Comparison of ENCODE assay signal across 26 cellular contexts in the genomic region with DNA sequence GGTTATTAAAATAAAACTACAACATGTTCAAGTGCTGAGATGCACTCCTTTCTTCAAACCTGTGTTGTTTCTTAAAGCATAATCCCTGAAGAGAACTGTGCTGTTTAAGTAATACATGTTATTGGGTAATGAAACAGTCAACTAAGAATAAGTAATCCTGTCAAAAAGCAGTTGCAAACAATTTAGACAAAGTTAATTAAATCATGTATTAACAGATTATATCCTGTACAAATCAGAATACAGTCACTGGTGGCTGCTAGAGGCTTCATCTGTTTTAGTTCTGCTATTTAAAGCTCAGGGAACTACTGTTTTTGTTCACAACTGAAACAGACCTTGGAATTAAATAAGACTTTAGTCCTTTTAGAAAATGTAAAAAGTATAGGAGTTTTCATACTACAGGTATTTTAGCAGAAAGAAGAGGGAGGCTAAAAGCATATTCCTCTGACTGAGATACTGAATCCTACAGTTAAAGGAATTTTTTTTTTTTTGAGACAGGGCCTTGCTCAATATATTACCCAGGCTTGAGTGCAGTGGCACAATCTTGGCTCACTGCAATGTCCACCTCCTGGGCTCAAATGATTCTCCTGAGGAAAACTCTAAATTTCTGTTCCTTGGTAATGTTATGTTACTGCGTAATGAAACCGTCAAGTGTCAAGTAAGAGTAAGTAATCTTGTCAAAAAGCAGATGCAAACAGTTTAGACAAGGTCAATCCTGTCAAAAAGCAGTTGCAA. TPM values are rescaled to one million over a fixed set of nuclear protein-coding genes. Genes with fewer than 3 reads are reported as not detected.
DNase-seq lines count a peak whose midpoint lies in the region; ATAC-seq, FAIRE-seq and TF ChIP-seq lines count a peak whose summit lies in the region.
"Had no signal": no experiment of that assay in that cellular context is flagged by ENCODE, and none has a peak within 500 bp of the region (broad histone marks: within the 10 kb centered on the region; RNA-seq: fewer than 3 reads in every experiment).

No MANE protein-coding gene starts in this region.

- H2BK12ac ChIP-seq in mesenchymal stem cell (ENCODE audit: low read length in 2 of 2) = no peak overlapping the region

- H3K9ac ChIP-seq in PC-3 (ENCODE audit: low read length) = peak overlapping the region; percentile 38
- no peak overlapping the region for H3K9ac ChIP-seq in mesenchymal stem cell (ENCODE audit: low read length)

- H3K18ac ChIP-seq in mesenchymal stem cell (ENCODE audit: low read depth in 1 of 2, low read length in 2 of 2) = no peak overlapping the region

- no peaks in the 10 kb centered on the region for H3K27me3 ChIP-seq in PC-3 (ENCODE audit: low read length)
- no peaks in the 10 kb centered on the region for H3K27me3 ChIP-seq in mesenchymal stem cell (ENCODE audit: control insufficient read depth in 1 of 2, insufficient read depth in 1 of 2, low read length in 2 of 2)
- no peaks in the 10 kb centered on the region for H3K27me3 ChIP-seq in GM23338 (ENCODE audit: insufficient read depth)
- H3K27me3 ChIP-seq: ascending aorta, BE2C, dorsolateral prefrontal cortex, stomach, transverse colon had no signal

- POLR2A ChIA-PET in PC-3 (lab: Charles Lee; ENCODE audit: unreplicated experiment) = interaction anchor here (0.6 kb wide), 1 partner anchor 104 kb away, joined by 3 read pairs; no protein-coding TSS in a partner anchor

- ATAC-seq in PC-3 (no peak), HG02588 (IDR thresholded peaks at IDR 0.05; ENCODE audit: unreplicated experiment) (no peak), GM23338 (no peak)
- ATAC-seq: left colon had no signal

- H4K20me1 ChIP-seq in PC-3 (ENCODE audit: low read length) = peaks cover 8% of the 10 kb centered on the region; the same call in 1 of the 2 replicates
- H4K20me1 ChIP-seq in GM23338 (replicated peaks; ENCODE audit: insufficient read depth) = peaks cover 10% of the 10 kb centered on the region

- H3K27ac ChIP-seq in PC-3 (ENCODE audit: low read length) = peak overlapping the region; percentile 75
- peak overlapping the region; percentile 55 for H3K27ac ChIP-seq in mesenchymal stem cell (ENCODE audit: low read length, poor library complexity, severe bottlenecking)
- H3K27ac ChIP-seq in GM23338 (ENCODE audit: low read depth) = no peak overlapping the region
- H3K27ac ChIP-seq: ascending aorta, SK-N-MC, transverse colon had no signal

- H2AFZ ChIP-seq in PC-3 (ENCODE audit: low read length) (no peak overlapping the region), mesenchymal stem cell (ENCODE audit: low read depth, low read length) (no peak overlapping the region), GM23338 (no peak overlapping the region)

- H3K79me1 ChIP-seq in mesenchymal stem cell (replicated peaks; ENCODE audit: low read length, poor library complexity, severe bottlenecking) = peaks cover 24% of the 10 kb centered on the region

- H3K36me3 Mint-ChIP-seq in brain = peaks cover 66% of the 10 kb centered on the region
- H3K36me3 Mint-ChIP-seq in GM23338 (ENCODE audit: low read depth) = peaks cover 25% of the 10 kb centered on the region; the same call in 2 of the 3 replicates

- H3K4me1 Mint-ChIP-seq in brain (no peaks in the 10 kb centered on the region), GM23338 (no peaks in the 10 kb centered on the region)

- H2BK15ac ChIP-seq in mesenchymal stem cell (ENCODE audit: low read depth, poor library complexity, severe bottlenecking) = no peak overlapping the region

- H3K4me3 ChIP-seq in PC-3 (ENCODE audit: low read length) (no peak overlapping the region), mesenchymal stem cell (ENCODE audit: insufficient read depth in 1 of 2, low read depth in 1 of 2, low read length in 2 of 2) (no peak overlapping the region), GM23338 (no peak overlapping the region)
- H3K4me3 ChIP-seq: ascending aorta, dorsolateral prefrontal cortex, SK-N-MC, stomach, transverse colon had no signal

- H3K27ac Mint-ChIP-seq in brain (peak overlapping the region in 3 of 5 experiments; percentile 43 to 60 (median 57)), GM23338 (no peak overlapping the region)
- H3K27ac Mint-ChIP-seq: activated CD4-positive, alpha-beta memory T cell treated with anti-CD3 and anti-CD28 coated beads, Interleukin-2, amount 10 ng/mL, durations not matched to agents 7 days and 5 days; activated naive CD8-positive, alpha-beta T cell; memory B cell had no signal

- H2AK5ac ChIP-seq in mesenchymal stem cell (ENCODE audit: low read length, severe bottlenecking) = no peak overlapping the region

- no peak overlapping the region for H3K4ac ChIP-seq in mesenchymal stem cell (ENCODE audit: low read depth in 1 of 2, low read length in 2 of 2)

- intact Hi-C loops in PC-3 (cut with micrococcal nuclease) = loop anchor here (5.0 kb wide), 1 partner anchor 86 kb away; the partner anchor contains the start of gene GPATCH8

- 100% methylated on average over 2 of the region's 2 CpGs for WGBS in mesenchymal stem cell

- H2BK5ac ChIP-seq in mesenchymal stem cell (ENCODE audit: low read depth, low read length, poor library complexity, severe bottlenecking) = no peak overlapping the region

- no peak overlapping the region for H3K14ac ChIP-seq in mesenchymal stem cell (ENCODE audit: low read length in 2 of 2)

- FAIRE-seq in GM18507 (lab: Jason Lieb, UNC) = peak; percentile 61

- H3F3A ChIP-seq in PC-3 (ENCODE audit: low read length, unreplicated experiment) = peaks cover 9% of the 10 kb centered on the region
- no peaks in the 10 kb centered on the region for H3F3A ChIP-seq in GM23338 (replicated peaks; ENCODE audit: low read depth)

- H3K4me1 ChIP-seq in PC-3 (ENCODE audit: insufficient read depth, low read length) (peaks cover 16% of the 10 kb centered on the region), mesenchymal stem cell (ENCODE audit: control insufficient read depth, insufficient read depth, low read depth, low read length) (no peaks in the 10 kb centered on the region), GM23338 (ENCODE audit: insufficient read depth) (no peaks in the 10 kb centered on the region)
- H3K4me1 ChIP-seq: ascending aorta, transverse colon had no signal

- DNase-seq in GM18507 (ENCODE audit: extremely low spot score, insufficient read length, low read depth) = no peak
- no peak for DNase-seq in PC-3
- no peak for DNase-seq in mesenchymal stem cell
- DNase-seq in 8988T = no peak
- DNase-seq in GM23338 (ENCODE audit: low spot score) = no peak
- DNase-seq in kidney glomerular epithelial cell (lab: John Stamatoyannopoulos, UW) = no peak
- DNase-seq: activated CD4-positive, alpha-beta memory T cell treated with anti-CD3 and anti-CD28 coated beads, Interleukin-2, amount 10 ng/mL, durations not matched to agents 7 days and 5 days; activated CD4-positive, alpha-beta T cell treated with anti-CD3 and anti-CD28 coated beads for 1 hour; BE2C; CD8-positive, alpha-beta memory T cell; cerebellar nuclear complex; left colon; NCI-H1105; NCI-H2029; NCI-H69; stomach; transverse colon had no signal

- H3K9me3 ChIP-seq in PC-3 (ENCODE audit: low read length) (no peaks in the 10 kb centered on the region), mesenchymal stem cell (ENCODE audit: control insufficient read depth, low read length) (no peaks in the 10 kb centered on the region)
- H3K9me3 ChIP-seq: ascending aorta, BE2C, stomach, transverse colon had no signal

- H3K9me2 ChIP-seq in PC-3 (replicated peaks; ENCODE audit: low read length) (no peaks in the 10 kb centered on the region), GM23338 (ENCODE audit: insufficient read depth) (no peaks in the 10 kb centered on the region)

- no peak overlapping the region for H4K91ac ChIP-seq in mesenchymal stem cell (ENCODE audit: low read length)

- no peak overlapping the region for H2BK120ac ChIP-seq in mesenchymal stem cell (ENCODE audit: low read depth, low read length)

- no peak overlapping the region for H3K4me3 Mint-ChIP-seq in brain
- H3K4me3 Mint-ChIP-seq in GM23338 = no peak overlapping the region
- H3K4me3 Mint-ChIP-seq: activated CD4-positive, alpha-beta memory T cell treated with anti-CD3 and anti-CD28 coated beads, Interleukin-2, amount 10 ng/mL, durations not matched to agents 7 days and 5 days; activated naive CD8-positive, alpha-beta T cell; CD8-positive, alpha-beta memory T cell; memory B cell had no signal

- TF ChIP-seq CTCF in PC-3 (conservative IDR thresholded peaks at IDR 0.05; ENCODE audit: low read depth, low read length) = no peak
- no peak for TF ChIP-seq CTCF in brain (conservative IDR thresholded peaks at IDR 0.05)
- no peak for TF ChIP-seq CTCF in GM23338 (conservative IDR thresholded peaks at IDR 0.05; ENCODE audit: low read depth in 2 of 2)

- H3K79me2 ChIP-seq in PC-3 (ENCODE audit: low read length) (peaks cover 5% of the 10 kb centered on the region; the same call in 1 of the 2 replicates), GM23338 (replicated peaks; ENCODE audit: insufficient read depth) (no peaks in the 10 kb centered on the region)

- H4K8ac ChIP-seq in mesenchymal stem cell (ENCODE audit: low read length) = no peak overlapping the region

- BruUV-seq in PC-3 (replicated peaks; lab: Mats Ljungman, UMichigan) = no TSS peak

- CTCF ChIA-PET in PC-3 (lab: Charles Lee) = no interaction called here

- H3K9me3 Mint-ChIP-seq in brain (no peaks in the 10 kb centered on the region), GM23338 (no peaks in the 10 kb centered on the region)
- H3K9me3 Mint-ChIP-seq: activated CD4-positive, alpha-beta memory T cell treated with anti-CD3 and anti-CD28 coated beads, Interleukin-2, amount 10 ng/mL, durations not matched to agents 7 days and 5 days; CD8-positive, alpha-beta memory T cell; memory B cell; T-helper 1 cell treated with Interleukin-12 subunit alpha and Interleukin-12 subunit beta and Interleukin-4 antibody, amounts not matched to agents 30 μg/mL and 1 μg/mL, for 36 hours had no signal

- H3K36me3 ChIP-seq in PC-3 (ENCODE audit: low read depth, low read length) = peaks cover 26% of the 10 kb centered on the region
- H3K36me3 ChIP-seq in mesenchymal stem cell (ENCODE audit: control insufficient read depth in 1 of 2, insufficient read depth in 2 of 2, low read depth in 1 of 2, low read length in 2 of 2) = peaks cover 9 to 58% of the 10 kb centered on the region in 2 experiments
- H3K36me3 ChIP-seq in GM23338 (ENCODE audit: insufficient read depth) = 0 out of 2 replicates have a peak, but pooled peaks cover 5% of the 10 kb centered on the region

- peak overlapping the region; percentile 33 for H3K4me2 ChIP-seq in PC-3 (ENCODE audit: low read length)
- no peak overlapping the region for H3K4me2 ChIP-seq in mesenchymal stem cell (ENCODE audit: low read length, poor library complexity, severe bottlenecking)
- H3K4me2 ChIP-seq in GM23338 = no peak overlapping the region

- no peak overlapping the region for H3K23ac ChIP-seq in mesenchymal stem cell (ENCODE audit: low read length in 2 of 2)

- no peaks in the 10 kb centered on the region for H3K27me3 Mint-ChIP-seq in brain
- H3K27me3 Mint-ChIP-seq in GM23338 (ENCODE audit: insufficient read depth, low read depth, poor library complexity) = no peaks in the 10 kb centered on the region
- H3K27me3 Mint-ChIP-seq: activated CD4-positive, alpha-beta memory T cell treated with anti-CD3 and anti-CD28 coated beads, Interleukin-2, amount 10 ng/mL, durations not matched to agents 7 days and 5 days; activated naive CD8-positive, alpha-beta T cell; CD8-positive, alpha-beta memory T cell; memory B cell had no signal

RNA-seq across cellular contexts. Expression of gene ITGA2B, which starts 27.3 kb away (rescaled TPM):
- total RNA-seq in PC-3 (2014; rRNA removed) = 3.1 and 7.1 TPM in 2 replicates
- polyA plus RNA-seq in brain (ENCODE audit: insufficient read depth, low read depth, low replicate concordance) = 0.97 TPM
- 0.10 TPM for polyA plus RNA-seq in mesenchymal stem cell (2013, experiment 1 of 2)
- polyA plus RNA-seq in mesenchymal stem cell (2013, experiment 2 of 2) = 0.14 TPM
- 9.6 and 13.3 TPM in 2 replicates for total RNA-seq in GM23338 (2014; rRNA removed; shearing (Covaris generic))
- 7.8 and 13.9 TPM in 2 replicates for polyA plus RNA-seq in GM23338 (2016; fragmentation: Nextera tagmentation; extraction: Ambion mirVana)
- total RNA-seq: ascending aorta, myocyte had no signal

RNA-seq across cellular contexts. Expression of gene FAM171A2, which starts 53.1 kb away (rescaled TPM):
- 16.3 and 22.6 TPM in 2 replicates for total RNA-seq in PC-3 (2014; rRNA removed)
- polyA plus RNA-seq in brain (ENCODE audit: insufficient read depth, low read depth, low replicate concordance) = 62.5 TPM
- 5.8 TPM for polyA plus RNA-seq in mesenchymal stem cell (2013, experiment 1 of 2)
- polyA plus RNA-seq in mesenchymal stem cell (2013, experiment 2 of 2) = 5.3 TPM
- 26.6 and 35.4 TPM in 2 replicates for total RNA-seq in GM23338 (2014; rRNA removed; shearing (Covaris generic))
- 3.9 and 4.1 TPM in 2 replicates for polyA plus RNA-seq in GM23338 (2016; fragmentation: Nextera tagmentation; extraction: Ambion mirVana)
